Comparison of ENCODE assay signal across 16 cellular contexts in the genomic region with DNA sequence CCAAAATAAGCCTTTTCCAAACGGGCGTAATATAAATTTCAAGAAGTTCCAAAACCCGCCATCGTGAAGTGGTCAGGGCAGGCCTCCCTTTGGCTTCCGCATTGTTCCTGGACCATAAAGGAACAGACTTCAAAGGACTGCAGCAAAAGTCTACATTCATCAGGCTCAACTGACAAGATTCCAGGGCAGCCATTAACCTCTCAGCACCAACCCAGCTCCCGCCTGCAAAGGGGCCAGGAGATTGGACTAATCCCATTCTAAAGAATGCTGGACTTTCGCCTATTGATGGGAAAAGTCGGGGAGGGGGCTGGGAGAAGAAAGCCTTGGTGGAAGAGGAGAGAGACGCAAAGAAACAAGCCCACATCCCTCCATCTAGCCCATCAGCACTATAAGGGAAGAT. TPM values are rescaled to one million over a fixed set of nuclear protein-coding genes. Genes with fewer than 3 reads are reported as not detected.
DNase-seq lines count a peak whose midpoint lies in the region; ATAC-seq and TF ChIP-seq lines count a peak whose summit lies in the region.
"Had no signal": no experiment of that assay in that cellular context is flagged by ENCODE, and none has a peak within 500 bp of the region (broad histone marks: within the 10 kb centered on the region; RNA-seq: fewer than 3 reads in every experiment).

No MANE protein-coding gene starts in this region.

- TF ChIP-seq CTCF in H9 (conservative IDR thresholded peaks at IDR 0.05) (no peak), mesothelial cell of epicardium (IDR thresholded peaks at IDR 0.05; ENCODE audit: unreplicated experiment) (no peak), smooth muscle cell (IDR thresholded peaks at IDR 0.05; ENCODE audit: borderline replicate concordance, insufficient read depth, poor library complexity, severe bottlenecking) (no peak)

- no peaks in the 10 kb centered on the region for H3K23me2 ChIP-seq in H9 (ENCODE audit: insufficient read length, low read depth, low read length, poor library complexity, severe bottlenecking)

- DNase-seq in H9 (no peak), mesothelial cell of epicardium (ENCODE audit: low spot score in 2 of 2, unreplicated experiment in 2 of 2) (no peak), smooth muscle cell (lab: John Stamatoyannopoulos, UW; ENCODE audit: unreplicated experiment) (no peak), NCI-H69 (lab: John Stamatoyannopoulos, UW) (no peak)
- no peak for DNase-seq in stimulated activated effector memory CD8-positive, alpha-beta T cell treated with anti-CD3 and anti-CD28 coated beads, Interleukin-12 subunit alpha, Interleukin-12 subunit beta, amount 100 ng/mL, for 72 hours (ENCODE audit: low spot score in 2 of 2)
- DNase-seq in stimulated activated CD4-positive, alpha-beta T cell treated with anti-CD3 and anti-CD28 coated beads, Interleukin-15, amount 100 ng/mL, for 24 hours = no peak
- DNase-seq: activated CD4-positive, alpha-beta T cell treated with anti-CD3 and anti-CD28 coated beads, Interleukin-2, amount 50 U/mL, for 48 hours; activated naive CD4-positive, alpha-beta T cell treated with anti-CD3 and anti-CD28 coated beads for 36 hours; effector CD8-positive, alpha-beta T cell; Karpas-422; left lung; NCI-H1105; NCI-H748 treated with DMSO at 0.1 percent for 48 hours; PC-3 had no signal

- no peak overlapping the region for H3K4me3 ChIP-seq in smooth muscle cell
- H3K4me3 ChIP-seq: left lung had no signal

- H4K91ac ChIP-seq in H9 (ENCODE audit: insufficient read length, low read depth, low read length) = no peak overlapping the region

- peaks cover 32% of the 10 kb centered on the region for H3F3A ChIP-seq in smooth muscle cell (ENCODE audit: low read depth)

- H3K9me3 Mint-ChIP-seq in H9 = no peaks in the 10 kb centered on the region
- no peaks in the 10 kb centered on the region for H3K9me3 Mint-ChIP-seq in mesothelial cell of epicardium
- no peaks in the 10 kb centered on the region for H3K9me3 Mint-ChIP-seq in stimulated activated effector memory CD8-positive, alpha-beta T cell treated with anti-CD3 and anti-CD28 coated beads, Interleukin-12 subunit alpha, Interleukin-12 subunit beta, amount 100 ng/mL, for 72 hours
- H3K9me3 Mint-ChIP-seq: activated naive CD4-positive, alpha-beta T cell treated with anti-CD3 and anti-CD28 coated beads for 36 hours had no signal

- H2AFZ ChIP-seq in H9 (ENCODE audit: low read length) (no peak overlapping the region), smooth muscle cell (ENCODE audit: low read depth) (no peak overlapping the region)

- H3K79me2 ChIP-seq in H9 (ENCODE audit: insufficient read depth, low read length) = no peaks in the 10 kb centered on the region
- peaks cover 29% of the 10 kb centered on the region for H3K79me2 ChIP-seq in smooth muscle cell (ENCODE audit: low read depth)

- H3K27me3 ChIP-seq in H9 (ENCODE audit: insufficient read depth, low read length) (no peaks in the 10 kb centered on the region), smooth muscle cell (ENCODE audit: low read depth) (no peaks in the 10 kb centered on the region)
- H3K27me3 ChIP-seq: left lung had no signal

- H3K56ac ChIP-seq in H9 (ENCODE audit: insufficient read length, low read depth, low read length) = no peak overlapping the region

- H3K23ac ChIP-seq in H9 (ENCODE audit: insufficient read length, low read depth, low read length) = no peak overlapping the region

- no peak overlapping the region for H2BK20ac ChIP-seq in H9 (ENCODE audit: low read depth, low read length, poor library complexity, severe bottlenecking)

- H2AK5ac ChIP-seq in H9 (ENCODE audit: insufficient read length, low read length) = no peak overlapping the region

- H3K4me1 ChIP-seq in H9 (ENCODE audit: insufficient read depth, low read length) (peaks cover 18% of the 10 kb centered on the region; the same call in 1 of the 2 replicates), smooth muscle cell (ENCODE audit: low read depth) (peaks cover 77% of the 10 kb centered on the region)

- H3K4ac ChIP-seq in H9 (ENCODE audit: low read depth, low read length) = no peak overlapping the region

- H2BK12ac ChIP-seq in H9 (ENCODE audit: insufficient read length, low read depth, low read length) = no peak overlapping the region

- H2BK15ac ChIP-seq in H9 (ENCODE audit: low read depth, low read length) = no peak overlapping the region

- ATAC-seq in stimulated activated effector memory CD8-positive, alpha-beta T cell treated with anti-CD3 and anti-CD28 coated beads, Interleukin-12 subunit alpha, Interleukin-12 subunit beta, amount 100 ng/mL, for 72 hours = no peak
- no peak for ATAC-seq in GM18858 (IDR thresholded peaks at IDR 0.05; ENCODE audit: unreplicated experiment)
- ATAC-seq: left lung, PC-3 had no signal

- H3K9ac ChIP-seq in H9 (ENCODE audit: extremely low read depth, insufficient read length, low read length) (no peak overlapping the region), smooth muscle cell (ENCODE audit: low read depth) (no peak overlapping the region)

- H3K4me3 Mint-ChIP-seq in H9 = no peak overlapping the region; a peak in 1 of 5 replicates
- peak overlapping the region; percentile 4 for H3K4me3 Mint-ChIP-seq in mesothelial cell of epicardium
- no peak overlapping the region for H3K4me3 Mint-ChIP-seq in stimulated activated effector memory CD8-positive, alpha-beta T cell treated with anti-CD3 and anti-CD28 coated beads, Interleukin-12 subunit alpha, Interleukin-12 subunit beta, amount 100 ng/mL, for 72 hours
- H3K4me3 Mint-ChIP-seq: activated naive CD4-positive, alpha-beta T cell treated with anti-CD3 and anti-CD28 coated beads for 36 hours had no signal

- peak overlapping the region in 2 of 3 experiments; percentile 26 to 83; a peak in 6 of 7 replicates for H3K27ac Mint-ChIP-seq in H9
- peak overlapping the region; percentile 93 for H3K27ac Mint-ChIP-seq in mesothelial cell of epicardium
- no peak overlapping the region for H3K27ac Mint-ChIP-seq in stimulated activated effector memory CD8-positive, alpha-beta T cell treated with anti-CD3 and anti-CD28 coated beads, Interleukin-12 subunit alpha, Interleukin-12 subunit beta, amount 100 ng/mL, for 72 hours
- H3K27ac Mint-ChIP-seq: activated naive CD4-positive, alpha-beta T cell treated with anti-CD3 and anti-CD28 coated beads for 36 hours had no signal

- H3K79me1 ChIP-seq in H9 (ENCODE audit: insufficient read depth, low read depth, low read length, poor library complexity, severe bottlenecking) = peaks cover 3% of the 10 kb centered on the region

- no peak overlapping the region for H3K4me2 ChIP-seq in H9 (ENCODE audit: insufficient read depth, insufficient read length, low read length)
- peak overlapping the region; percentile 83 for H3K4me2 ChIP-seq in smooth muscle cell

- H3T11ph ChIP-seq in H9 (ENCODE audit: low read length) = no peak overlapping the region

- no peak overlapping the region for H3K14ac ChIP-seq in H9 (ENCODE audit: insufficient read depth, low read length)

- H4K20me1 ChIP-seq in H9 (ENCODE audit: control insufficient read depth, insufficient read depth, insufficient read length) = no peaks in the 10 kb centered on the region
- H4K20me1 ChIP-seq in smooth muscle cell (ENCODE audit: low read depth) = peaks cover 57% of the 10 kb centered on the region

- no peak overlapping the region for H2BK120ac ChIP-seq in H9 (ENCODE audit: low read depth, low read length, poor library complexity, severe bottlenecking)

- H3K4me1 Mint-ChIP-seq in H9 (peaks cover 74 to 86% of the 10 kb centered on the region in 2 experiments), mesothelial cell of epicardium (peaks cover 90% of the 10 kb centered on the region)
- H3K4me1 Mint-ChIP-seq in stimulated activated effector memory CD8-positive, alpha-beta T cell treated with anti-CD3 and anti-CD28 coated beads, Interleukin-12 subunit alpha, Interleukin-12 subunit beta, amount 100 ng/mL, for 72 hours = no peaks in the 10 kb centered on the region

- no CpG with 5 or more reads among the region's 9 CpGs for WGBS in H9 (ENCODE audit: extremely low coverage, insufficient read length, low lambda C conversion rate)
- 20% methylated on average over 9 of the region's 9 CpGs for WGBS in smooth muscle cell (ENCODE audit: low lambda C conversion rate)

- H4K5ac ChIP-seq in H9 (ENCODE audit: insufficient read length, low read depth, low read length) = no peak overlapping the region

- H4K8ac ChIP-seq in H9 (replicated peaks; ENCODE audit: insufficient read length, low read depth, low read length) = no peak overlapping the region

- peaks cover 43 to 90% (median 74%) of the 10 kb centered on the region in 3 experiments for H3K36me3 Mint-ChIP-seq in H9 (ENCODE audit: insufficient read depth in 1 of 3, low read depth in 3 of 3)
- H3K36me3 Mint-ChIP-seq in mesothelial cell of epicardium = peaks cover 29% of the 10 kb centered on the region
- H3K36me3 Mint-ChIP-seq in stimulated activated effector memory CD8-positive, alpha-beta T cell treated with anti-CD3 and anti-CD28 coated beads, Interleukin-12 subunit alpha, Interleukin-12 subunit beta, amount 100 ng/mL, for 72 hours = no peaks in the 10 kb centered on the region

- no peak overlapping the region for H3K18ac ChIP-seq in H9 (ENCODE audit: insufficient read length, low read depth, low read length)

- H3K27me3 Mint-ChIP-seq in H9 (ENCODE audit: low read depth) (no peaks in the 10 kb centered on the region; the same call in 1 of the 2 replicates), mesothelial cell of epicardium (ENCODE audit: low read depth) (no peaks in the 10 kb centered on the region)

- H2BK5ac ChIP-seq in H9 (ENCODE audit: insufficient read length, low read length) = no peak overlapping the region

- no peak overlapping the region for H3K27ac ChIP-seq in H9 (ENCODE audit: insufficient read length, low read depth, low read length)
- H3K27ac ChIP-seq in cingulate gyrus (ENCODE audit: low read depth, low read length) = peak overlapping the region; percentile 21
- peak overlapping the region; percentile 94 for H3K27ac ChIP-seq in smooth muscle cell (ENCODE audit: low read depth)
- H3K27ac ChIP-seq: left lung had no signal

- no peaks in the 10 kb centered on the region for H3K9me3 ChIP-seq in H9 (ENCODE audit: control insufficient read depth, low read depth, low read length)
- no peaks in the 10 kb centered on the region for H3K9me3 ChIP-seq in smooth muscle cell (replicated peaks; ENCODE audit: low read depth)
- H3K9me3 ChIP-seq: left lung had no signal

- no peaks in the 10 kb centered on the region for H3K36me3 ChIP-seq in smooth muscle cell (ENCODE audit: low read depth)

RNA-seq across cellular contexts. Expression of gene JAG1, which starts 18.1 kb away (rescaled TPM):
- total RNA-seq in H9 (2021) = 54.0 and 58.1 TPM in 2 replicates
- total RNA-seq in mesothelial cell of epicardium = 70.6 to 74.1 TPM (median 70.9 TPM) in 3 replicates
- total RNA-seq in smooth muscle cell = 126 and 135 TPM in 2 replicates
- polyA plus RNA-seq in smooth muscle cell = 45.0 and 73.6 TPM in 2 replicates
